In genomic region chrX:13734278-13735172, GRCh38 we compare ENCODE assay signal across 8 cellular contexts. TPM values are rescaled to one million over a fixed set of nuclear protein-coding genes. Genes with fewer than 3 reads are reported as not detected.
DNase-seq lines count a peak whose midpoint lies in the region; TF ChIP-seq lines count a peak whose summit lies in the region.

TSS of gene OFD1 (plus strand) at chrX:13734748. CDS start at chrX:13735072, 324 bp downstream.
TSS of gene TRAPPC2 (minus strand) at chrX:13734620. CDS start at chrX:13719963, 14,657 bp downstream.

- H3K27ac ChIP-seq in subcutaneous abdominal adipose tissue (ENCODE audit: low read depth, low read length): peak within 1 kb of the TSS; percentile 68

- DNase-seq in GM03348 (ENCODE audit: low spot score) (peak; percentile 94), HEK293T (ENCODE audit: extremely low spot score) (peak; percentile 98), MV-4-11 (lab: John Stamatoyannopoulos, UW) (peak; percentile 93), SK-MEL-5 (ENCODE audit: low read depth, low spot score) (peak; percentile 93), foreskin melanocyte (peak; percentile 83)
- peak; percentile 89 for DNase-seq in activated naive CD4-positive, alpha-beta T cell treated with Interleukin-2 at 50 U/mL for 16 hours

- H3K36me3 ChIP-seq in neuron (ENCODE audit: insufficient read depth, low read length): peaks cover 2% of the 10 kb centered on the region
- H3K36me3 ChIP-seq in subcutaneous abdominal adipose tissue (ENCODE audit: control insufficient read depth in 5 of 5, insufficient read depth in 5 of 5, low read length in 5 of 5): no peaks in the 10 kb centered on the region

- H2AFZ ChIP-seq in neuron (ENCODE audit: low read depth, low read length): peak within 1 kb of the TSS; percentile 8

- H3K4me3 ChIP-seq in neuron (ENCODE audit: low read length) (peak within 1 kb of the TSS; percentile 83), subcutaneous abdominal adipose tissue (ENCODE audit: low read depth in 1 of 5, low read length in 5 of 5) (peak within 1 kb of the TSS; percentile 71 to 91 (median 80))

- POLR2A ChIA-PET in HEK293T (lab: Yijun Ruan, JAX): interaction anchor here (0.6 to 2.5 kb wide), 23 partner anchors 11 to 295 kb away, joined by 3 to 32 read pairs (median 6); partner anchors contain the start of genes GEMIN8, RAB9A and TCEANC

- CTCF ChIA-PET in HEK293T (lab: Yijun Ruan, JAX): interaction anchor here (1.4 kb wide), 1 partner anchor 12 kb away, joined by 3 read pairs; no protein-coding TSS in a partner anchor

- H3K27me3 ChIP-seq in neuron (ENCODE audit: insufficient read depth, low read length) (no peaks in the 10 kb centered on the region), subcutaneous abdominal adipose tissue (ENCODE audit: control insufficient read depth in 5 of 5, insufficient read depth in 4 of 5, low read length in 5 of 5) (peaks cover 0 to 14% (median 0%) of the 10 kb centered on the region in 5 donors)

- H3K4me1 ChIP-seq in neuron (ENCODE audit: insufficient read depth, low read length) (peaks cover 10% of the 10 kb centered on the region), subcutaneous abdominal adipose tissue (ENCODE audit: control insufficient read depth in 5 of 5, insufficient read depth in 5 of 5, low read length in 5 of 5) (peaks cover 0 to 23% (median 20%) of the 10 kb centered on the region in 5 donors)

- H3K9me3 ChIP-seq in neuron (ENCODE audit: low read length) (no peaks in the 10 kb centered on the region), subcutaneous abdominal adipose tissue (ENCODE audit: control insufficient read depth in 5 of 5, low read length in 5 of 5) (peaks cover 0 to 4% (median 0%) of the 10 kb centered on the region in 5 donors)

- peak within 1 kb of the TSS; percentile 58 to 87 (median 78) for H3K9ac ChIP-seq in subcutaneous abdominal adipose tissue (ENCODE audit: low read length in 5 of 5)

- in situ Hi-C loops in SK-MEL-5 (cut with HindIII; ENCODE audit: low pct_unique_long_range_greater_than_20kb, low sequenced_read_pairs): no loop called here

TF ChIP-seq in HEK293T, 16 proteins besides CTCF, POLR2A, EP300 and RAD21:
- TF ChIP-seq LEF1 (IDR thresholded peaks at IDR 0.05; ENCODE audit: borderline replicate concordance) (no peak), L3MBTL2 (conservative IDR thresholded peaks at IDR 0.05) (peak; percentile 85), SP1 (IDR thresholded peaks at IDR 0.05) (peak; percentile 44; the same call in 1 of the 2 replicates), HDGF (IDR thresholded peaks at IDR 0.05; ENCODE audit: borderline replicate concordance) (no peak), CTBP1 (IDR thresholded peaks at IDR 0.05; ENCODE audit: borderline replicate concordance) (no peak), ARNT (IDR thresholded peaks at IDR 0.05) (no peak), FOXM1 (IDR thresholded peaks at IDR 0.05; ENCODE audit: borderline replicate concordance) (no peak), ZNF384 (IDR thresholded peaks at IDR 0.05) (no peak), ELF4 (IDR thresholded peaks at IDR 0.05) (peak; percentile 89), FOXK2 (IDR thresholded peaks at IDR 0.05) (no peak), SUZ12 (IDR thresholded peaks at IDR 0.05) (no peak)

RNA-seq across cellular contexts. Expression of gene OFD1, which starts in this region (rescaled TPM):
- 12.7 and 14.1 TPM in 2 replicates for total RNA-seq in SK-MEL-5 (2014; rRNA removed; shearing (Covaris generic))
- 7.6 and 8.3 TPM in 2 replicates for polyA plus RNA-seq in SK-MEL-5 (2015; cell fraction: cytosol; rRNA removed)
- polyA plus RNA-seq in SK-MEL-5 (2015; cell fraction: nucleus; rRNA removed): 256 and 285 TPM in 2 replicates

RNA-seq across cellular contexts. Expression of gene TRAPPC2, which starts in this region (rescaled TPM):
- 15.6 and 19.0 TPM in 2 replicates for total RNA-seq in SK-MEL-5 (2014; rRNA removed; shearing (Covaris generic))
- polyA plus RNA-seq in SK-MEL-5 (2015; cell fraction: cytosol; rRNA removed): 12.9 and 13.9 TPM in 2 replicates
- 21.1 and 28.6 TPM in 2 replicates for polyA plus RNA-seq in SK-MEL-5 (2015; cell fraction: nucleus; rRNA removed)

Comparison
In these comparisons a context has a peak if more than half of its experiments do, and no peak if none do; other contexts are left out.
1. Peak in every context shown above with its lines: DNase-seq, H3K4me3 ChIP-seq and H3K27ac ChIP-seq.